8 cellular contexts compared by ENCODE assay signal in the genomic region with DNA sequence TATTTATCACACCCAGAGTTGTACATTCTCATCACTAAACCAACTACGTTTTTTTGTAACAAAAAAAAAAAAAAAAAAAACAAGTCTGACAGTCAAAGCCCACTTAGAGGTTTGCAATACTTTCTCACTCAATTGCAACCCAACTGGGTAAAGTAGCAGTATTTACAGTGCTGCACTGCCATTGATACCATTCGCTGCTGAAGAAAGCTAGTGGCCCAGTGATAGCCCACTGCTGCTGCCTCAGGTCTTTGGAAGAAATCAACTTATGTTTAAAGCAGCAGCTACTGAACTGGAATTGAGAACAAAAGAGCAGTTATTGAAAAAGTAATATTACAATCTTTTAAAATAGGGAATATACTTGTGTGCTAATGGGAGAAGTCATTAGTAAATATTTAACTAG. TPM values are rescaled to one million over a fixed set of nuclear protein-coding genes. Genes with fewer than 3 reads are reported as not detected.
A peak's percentile ranks its signal among the peaks of the same experiment; 100 is the strongest.
DNase-seq lines count a peak whose midpoint lies in the region; ATAC-seq and TF ChIP-seq lines count a peak whose summit lies in the region.

No MANE protein-coding gene starts in this region.

- peak overlapping the region; percentile 95 for H3K27ac Mint-ChIP-seq in activated naive CD4-positive, alpha-beta T cell treated with anti-CD3 and anti-CD28 coated beads, Interleukin-2, amount 10 ng/mL, durations not matched to agents 7 days and 5 days

- peak overlapping the region; percentile 90 to 100 for H3K4me3 ChIP-seq in ascending aorta
- H3K4me3 ChIP-seq in right lobe of liver, result peak overlapping the region; percentile 80 to 90 (median 87)
- H3K4me3 ChIP-seq in upper lobe of right lung, result peak overlapping the region; percentile 97

- no peaks in the 10 kb centered on the region for H3K9me3 Mint-ChIP-seq in activated naive CD4-positive, alpha-beta T cell treated with anti-CD3 and anti-CD28 coated beads, Interleukin-2, amount 10 ng/mL, durations not matched to agents 7 days and 5 days

- intact Hi-C loops in ascending aorta (cut with DNase I), result loop anchor here (2.0 to 5.0 kb wide), 3 partner anchors 209 to 1706 kb away; a partner anchor contains a TSS
- intact Hi-C loops in right lobe of liver (cut with DNase I), result no loop called here
- intact Hi-C loops in upper lobe of right lung (cut with DNase I), result no loop called here

- H3K27me3 Mint-ChIP-seq in activated naive CD4-positive, alpha-beta T cell treated with anti-CD3 and anti-CD28 coated beads, Interleukin-2, amount 10 ng/mL, durations not matched to agents 7 days and 5 days, result peaks cover 7% of the 10 kb centered on the region

- no peak for TF ChIP-seq POLR2A in right lobe of liver (IDR thresholded peaks at IDR 0.05)

- H3K4me1 ChIP-seq in ascending aorta (peaks cover 11 to 54% of the 10 kb centered on the region in 2 donors), right lobe of liver (peaks cover 0 to 35% (median 10%) of the 10 kb centered on the region in 4 donors), upper lobe of right lung (peaks cover 48% of the 10 kb centered on the region)

- H3K4me3 Mint-ChIP-seq in activated naive CD4-positive, alpha-beta T cell treated with anti-CD3 and anti-CD28 coated beads, Interleukin-2, amount 10 ng/mL, durations not matched to agents 7 days and 5 days, result peak overlapping the region; percentile 82

- H3K9me3 ChIP-seq in ascending aorta (no peaks in the 10 kb centered on the region), right lobe of liver (no peaks in the 10 kb centered on the region), upper lobe of right lung (no peaks in the 10 kb centered on the region)

- TF ChIP-seq CTCF in ascending aorta (IDR thresholded peaks at IDR 0.05) (no peak), right lobe of liver (IDR thresholded peaks at IDR 0.05) (no peak), upper lobe of right lung (IDR thresholded peaks at IDR 0.05) (no peak)

- no peak for DNase-seq in activated naive CD4-positive, alpha-beta T cell treated with anti-CD3 and anti-CD28 coated beads, Interleukin-2, amount 10 ng/mL, durations not matched to agents 7 days and 5 days
- DNase-seq in activated naive CD4-positive, alpha-beta T cell (lab: John Stamatoyannopoulos, UW), result no peak
- DNase-seq in ascending aorta (ENCODE audit: low spot score in 2 of 2) (no peak), right lobe of liver (no peak), upper lobe of right lung (no peak)
- DNase-seq in activated CD4-positive, CD25-positive, alpha-beta regulatory T cell (lab: John Stamatoyannopoulos, UW), result no peak

- H3K27me3 ChIP-seq in ascending aorta, result no peaks in the 10 kb centered on the region
- no peaks in the 10 kb centered on the region for H3K27me3 ChIP-seq in right lobe of liver
- H3K27me3 ChIP-seq in upper lobe of right lung, result no peaks in the 10 kb centered on the region

- H3K36me3 ChIP-seq in ascending aorta, result peaks cover 37 to 54% of the 10 kb centered on the region in 2 donors
- peaks cover 0 to 45% (median 30%) of the 10 kb centered on the region in 4 donors for H3K36me3 ChIP-seq in right lobe of liver
- peaks cover 52% of the 10 kb centered on the region for H3K36me3 ChIP-seq in upper lobe of right lung

- WGBS in right lobe of liver (ENCODE audit: insufficient coverage, low coverage, low lambda C conversion rate, missing lambda C conversion rate), result 2% methylated on average over 2 of the region's 2 CpGs

- CTCF ChIA-PET in activated naive CD4-positive, alpha-beta T cell treated with anti-CD3 and anti-CD28 coated beads, Interleukin-2, amount 10 ng/mL, durations not matched to agents 7 days and 5 days (lab: Charles Lee), result interaction anchor here (0.7 to 2.2 kb wide), 3 partner anchors 12 to 55 kb away, joined by 4 to 5 read pairs (median 5); no protein-coding TSS in a partner anchor

- no peak for ATAC-seq in right lobe of liver
- ATAC-seq in upper lobe of right lung, result no peak
- ATAC-seq in GM18858 (IDR thresholded peaks at IDR 0.05; ENCODE audit: unreplicated experiment), result no peak
- no peak for ATAC-seq in GM18873 (IDR thresholded peaks at IDR 0.05; ENCODE audit: low FRiP score, unreplicated experiment)

- peaks cover 66% of the 10 kb centered on the region for H3K4me1 Mint-ChIP-seq in activated naive CD4-positive, alpha-beta T cell treated with anti-CD3 and anti-CD28 coated beads, Interleukin-2, amount 10 ng/mL, durations not matched to agents 7 days and 5 days

- H3K36me3 Mint-ChIP-seq in activated naive CD4-positive, alpha-beta T cell treated with anti-CD3 and anti-CD28 coated beads, Interleukin-2, amount 10 ng/mL, durations not matched to agents 7 days and 5 days, result peaks cover 59% of the 10 kb centered on the region

- H3K27ac ChIP-seq in ascending aorta, result peak overlapping the region; percentile 4 to 99
- H3K27ac ChIP-seq in right lobe of liver, result peak overlapping the region; percentile 99 to 100 (median 100)
- peak overlapping the region; percentile 100 for H3K27ac ChIP-seq in upper lobe of right lung

RNA-seq across cellular contexts. Expression of a gene that starts 2.7 kb away (rescaled TPM):
- 128 TPM for total RNA-seq in ascending aorta
- total RNA-seq in right lobe of liver, result 100 to 1,000 TPM in 5 of 6 experiments, 10 to 100 TPM in 1; 73.3 to 183 (median 121) TPM
- 273 TPM for total RNA-seq in upper lobe of right lung

RNA-seq across cellular contexts. Expression of a gene that starts 26.2 kb away (rescaled TPM):
- total RNA-seq in ascending aorta, result 8.2 TPM
- total RNA-seq in right lobe of liver, result 10 to 100 TPM; 16.8 to 28.5 (median 19.6) TPM
- total RNA-seq in upper lobe of right lung, result 25.0 TPM
